1 cellular context compared by ENCODE assay signal in the genomic region with DNA sequence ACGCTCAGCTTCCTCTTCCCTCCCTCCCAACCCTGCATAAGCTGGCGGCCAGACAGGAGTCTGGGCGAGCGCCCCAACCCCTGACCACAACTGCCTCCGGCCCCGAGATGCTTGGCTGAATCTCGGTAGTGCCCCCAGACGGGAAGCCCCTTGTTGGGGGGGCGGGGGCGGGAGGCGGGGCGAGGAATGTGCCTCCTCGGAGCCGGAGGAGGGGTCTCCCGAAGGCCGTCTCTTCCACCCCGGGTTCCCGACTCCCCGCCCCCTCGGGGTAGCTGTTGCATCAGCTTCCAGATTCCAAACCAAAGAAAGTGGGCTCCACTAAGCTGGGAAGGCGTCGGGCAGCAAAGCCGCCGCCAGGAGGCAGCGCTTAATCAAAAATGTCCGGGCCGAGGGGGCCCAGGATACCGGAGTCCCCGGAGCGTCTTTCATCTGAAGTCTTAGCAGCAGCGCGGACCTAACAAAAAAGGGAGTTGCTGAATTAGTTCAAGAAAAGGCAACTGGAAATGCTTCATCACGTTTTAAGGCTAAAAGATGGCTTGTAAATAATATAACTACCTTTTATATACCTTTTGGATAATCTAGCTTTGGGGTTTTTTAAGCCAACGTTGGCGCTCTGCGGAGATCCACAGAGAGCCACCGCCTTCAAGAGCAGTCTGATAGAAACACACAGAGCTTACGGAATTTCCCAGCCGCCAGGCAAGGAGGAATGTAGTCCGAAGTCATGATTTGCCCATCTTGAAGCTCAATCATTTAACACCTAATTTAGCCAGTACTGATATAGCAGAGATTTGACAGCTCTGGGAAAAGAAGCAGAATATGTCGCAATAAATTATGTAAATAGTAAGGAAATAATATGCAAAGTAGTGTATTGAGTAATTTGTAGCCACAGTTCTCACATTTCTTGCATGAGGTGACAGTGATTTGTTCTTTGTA.
TF ChIP-seq lines count a peak whose summit lies in the region.

No MANE protein-coding gene starts in this region.

TF ChIP-seq in HepG2, 621 proteins besides CTCF, POLR2A, EP300 and RAD21 (continued from another document and continues in another):
- TF ChIP-seq, protein P1, sequence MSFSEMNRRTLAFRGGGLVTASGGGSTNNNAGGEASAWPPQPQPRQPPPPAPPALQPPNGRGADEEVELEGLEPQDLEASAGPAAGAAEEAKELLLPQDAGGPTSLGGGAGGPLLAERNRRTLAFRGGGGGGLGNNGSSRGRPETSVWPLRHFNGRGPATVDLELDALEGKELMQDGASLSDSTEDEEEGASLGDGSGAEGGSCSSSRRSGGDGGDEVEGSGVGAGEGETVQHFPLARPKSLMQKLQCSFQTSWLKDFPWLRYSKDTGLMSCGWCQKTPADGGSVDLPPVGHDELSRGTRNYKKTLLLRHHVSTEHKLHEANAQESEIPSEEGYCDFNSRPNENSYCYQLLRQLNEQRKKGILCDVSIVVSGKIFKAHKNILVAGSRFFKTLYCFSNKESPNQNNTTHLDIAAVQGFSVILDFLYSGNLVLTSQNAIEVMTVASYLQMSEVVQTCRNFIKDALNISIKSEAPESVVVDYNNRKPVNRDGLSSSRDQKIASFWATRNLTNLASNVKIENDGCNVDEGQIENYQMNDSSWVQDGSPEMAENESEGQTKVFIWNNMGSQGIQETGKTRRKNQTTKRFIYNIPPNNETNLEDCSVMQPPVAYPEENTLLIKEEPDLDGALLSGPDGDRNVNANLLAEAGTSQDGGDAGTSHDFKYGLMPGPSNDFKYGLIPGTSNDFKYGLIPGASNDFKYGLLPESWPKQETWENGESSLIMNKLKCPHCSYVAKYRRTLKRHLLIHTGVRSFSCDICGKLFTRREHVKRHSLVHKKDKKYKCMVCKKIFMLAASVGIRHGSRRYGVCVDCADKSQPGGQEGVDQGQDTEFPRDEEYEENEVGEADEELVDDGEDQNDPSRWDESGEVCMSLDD (CRISPR knock-in tag; IDR thresholded peaks at IDR 0.05; ENCODE audit: borderline replicate concordance): no peak; the same call in 1 of the 2 replicates
- TF ChIP-seq ZNF781 (CRISPR knock-in tag; IDR thresholded peaks at IDR 0.05; ENCODE audit: borderline replicate concordance, not compliant biosample characterization): peak; percentile 63
- no peak for TF ChIP-seq POLR2AphosphoS5 (IDR thresholded peaks at IDR 0.05; ENCODE audit: low read depth, low read length)
- TF ChIP-seq SPEN (CRISPR knock-in tag; IDR thresholded peaks at IDR 0.05; ENCODE audit: low read depth): no peak
- TF ChIP-seq, protein P2, sequence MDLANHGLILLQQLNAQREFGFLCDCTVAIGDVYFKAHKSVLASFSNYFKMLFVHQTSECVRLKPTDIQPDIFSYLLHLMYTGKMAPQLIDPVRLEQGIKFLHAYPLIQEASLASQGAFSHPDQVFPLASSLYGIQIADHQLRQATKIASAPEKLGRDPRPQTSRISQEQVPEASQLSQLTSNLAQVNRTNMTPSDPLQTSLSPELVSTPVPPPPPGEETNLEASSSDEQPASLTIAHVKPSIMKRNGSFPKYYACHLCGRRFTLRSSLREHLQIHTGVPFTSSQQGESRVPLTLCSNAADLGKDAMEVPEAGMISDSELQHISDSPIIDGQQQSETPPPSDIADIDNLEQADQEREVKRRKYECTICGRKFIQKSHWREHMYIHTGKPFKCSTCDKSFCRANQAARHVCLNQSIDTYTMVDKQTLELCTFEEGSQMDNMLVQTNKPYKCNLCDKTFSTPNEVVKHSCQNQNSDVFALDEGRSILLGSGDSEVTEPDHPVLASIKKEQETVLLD (CRISPR knock-in tag; IDR thresholded peaks at IDR 0.05; ENCODE audit: low read depth): no peak
- TF ChIP-seq ZNF24 (IDR thresholded peaks at IDR 0.05): 0 out of 2 replicates have a peak, but pooled peaks have one; percentile 21
- TF ChIP-seq, protein P3, sequence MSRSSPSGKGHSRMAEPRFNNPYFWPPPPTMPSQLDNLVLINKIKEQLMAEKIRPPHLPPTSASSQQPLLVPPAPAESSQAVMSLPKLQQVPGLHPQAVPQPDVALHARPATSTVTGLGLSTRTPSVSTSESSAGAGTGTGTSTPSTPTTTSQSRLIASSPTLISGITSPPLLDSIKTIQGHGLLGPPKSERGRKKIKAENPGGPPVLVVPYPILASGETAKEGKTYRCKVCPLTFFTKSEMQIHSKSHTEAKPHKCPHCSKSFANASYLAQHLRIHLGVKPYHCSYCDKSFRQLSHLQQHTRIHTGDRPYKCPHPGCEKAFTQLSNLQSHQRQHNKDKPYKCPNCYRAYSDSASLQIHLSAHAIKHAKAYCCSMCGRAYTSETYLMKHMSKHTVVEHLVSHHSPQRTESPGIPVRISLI (CRISPR knock-in tag; IDR thresholded peaks at IDR 0.05; ENCODE audit: borderline replicate concordance): no peak
- TF ChIP-seq SETDB1 (CRISPR knock-in tag; IDR thresholded peaks at IDR 0.05; ENCODE audit: borderline replicate concordance): no peak
- TF ChIP-seq, protein P4, sequence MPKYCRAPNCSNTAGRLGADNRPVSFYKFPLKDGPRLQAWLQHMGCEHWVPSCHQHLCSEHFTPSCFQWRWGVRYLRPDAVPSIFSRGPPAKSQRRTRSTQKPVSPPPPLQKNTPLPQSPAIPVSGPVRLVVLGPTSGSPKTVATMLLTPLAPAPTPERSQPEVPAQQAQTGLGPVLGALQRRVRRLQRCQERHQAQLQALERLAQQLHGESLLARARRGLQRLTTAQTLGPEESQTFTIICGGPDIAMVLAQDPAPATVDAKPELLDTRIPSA (CRISPR knock-in tag; IDR thresholded peaks at IDR 0.05; ENCODE audit: borderline replicate concordance): no peak
- TF ChIP-seq STAG1 (CRISPR knock-in tag; IDR thresholded peaks at IDR 0.05): peak; percentile 92
- TF ChIP-seq, protein P5, sequence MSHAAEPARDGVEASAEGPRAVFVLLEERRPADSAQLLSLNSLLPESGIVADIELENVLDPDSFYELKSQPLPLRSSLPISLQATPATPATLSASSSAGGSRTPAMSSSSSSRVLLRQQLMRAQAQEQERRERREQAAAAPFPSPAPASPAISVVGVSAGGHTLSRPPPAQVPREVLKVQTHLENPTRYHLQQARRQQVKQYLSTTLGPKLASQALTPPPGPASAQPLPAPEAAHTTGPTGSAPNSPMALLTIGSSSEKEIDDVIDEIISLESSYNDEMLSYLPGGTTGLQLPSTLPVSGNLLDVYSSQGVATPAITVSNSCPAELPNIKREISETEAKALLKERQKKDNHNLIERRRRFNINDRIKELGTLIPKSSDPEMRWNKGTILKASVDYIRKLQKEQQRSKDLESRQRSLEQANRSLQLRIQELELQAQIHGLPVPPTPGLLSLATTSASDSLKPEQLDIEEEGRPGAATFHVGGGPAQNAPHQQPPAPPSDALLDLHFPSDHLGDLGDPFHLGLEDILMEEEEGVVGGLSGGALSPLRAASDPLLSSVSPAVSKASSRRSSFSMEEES (CRISPR knock-in tag; IDR thresholded peaks at IDR 0.05): no peak
- TF ChIP-seq ZNF431 (CRISPR knock-in tag; IDR thresholded peaks at IDR 0.05; ENCODE audit: borderline replicate concordance, low read depth): no peak
- TF ChIP-seq ZNF17 (CRISPR knock-in tag; IDR thresholded peaks at IDR 0.05): no peak
- no peak for TF ChIP-seq HMGA1 (CRISPR knock-in tag; conservative IDR thresholded peaks at IDR 0.05)
- TF ChIP-seq TMF1 (CRISPR knock-in tag; IDR thresholded peaks at IDR 0.05; ENCODE audit: low read depth): no peak
- no peak for TF ChIP-seq ZNF652 (CRISPR knock-in tag; IDR thresholded peaks at IDR 0.05; ENCODE audit: borderline replicate concordance, low read depth)
- peak; percentile 94 for TF ChIP-seq MAZ (IDR thresholded peaks at IDR 0.05; ENCODE audit: borderline replicate concordance, low read depth, low read length)
- TF ChIP-seq MAZ (CRISPR knock-in tag; IDR thresholded peaks at IDR 0.05; ENCODE audit: low read depth): no peak; the same call in 1 of the 2 replicates
- no peak for TF ChIP-seq TOE1 (CRISPR knock-in tag; IDR thresholded peaks at IDR 0.05)
- no peak for TF ChIP-seq MAFK (conservative IDR thresholded peaks at IDR 0.05 in 1 of 2, IDR thresholded peaks at IDR 0.05 in 1 of 2; ENCODE audit: low read length in 2 of 2)
- no peak for TF ChIP-seq KAT2B (IDR thresholded peaks at IDR 0.05; ENCODE audit: borderline replicate concordance, low read depth, low read length)
- TF ChIP-seq HNRNPUL1 (IDR thresholded peaks at IDR 0.05; ENCODE audit: low read depth, low read length): no peak
- no peak for TF ChIP-seq SMAD1 (CRISPR knock-in tag; IDR thresholded peaks at IDR 0.05; ENCODE audit: borderline replicate concordance, low read depth)
- TF ChIP-seq GATA4 (IDR thresholded peaks at IDR 0.05; ENCODE audit: borderline replicate concordance, low read depth): no peak
- TF ChIP-seq ZNF30 (CRISPR knock-in tag; IDR thresholded peaks at IDR 0.05): no peak
- TF ChIP-seq WIZ (CRISPR knock-in tag; IDR thresholded peaks at IDR 0.05): no peak
- TF ChIP-seq SIN3A (IDR thresholded peaks at IDR 0.05; ENCODE audit: borderline replicate concordance, low read depth, low read length): no peak
- no peak for TF ChIP-seq ZNF337 (CRISPR knock-in tag; IDR thresholded peaks at IDR 0.05; ENCODE audit: borderline replicate concordance, low read depth)
- TF ChIP-seq, protein P6, sequence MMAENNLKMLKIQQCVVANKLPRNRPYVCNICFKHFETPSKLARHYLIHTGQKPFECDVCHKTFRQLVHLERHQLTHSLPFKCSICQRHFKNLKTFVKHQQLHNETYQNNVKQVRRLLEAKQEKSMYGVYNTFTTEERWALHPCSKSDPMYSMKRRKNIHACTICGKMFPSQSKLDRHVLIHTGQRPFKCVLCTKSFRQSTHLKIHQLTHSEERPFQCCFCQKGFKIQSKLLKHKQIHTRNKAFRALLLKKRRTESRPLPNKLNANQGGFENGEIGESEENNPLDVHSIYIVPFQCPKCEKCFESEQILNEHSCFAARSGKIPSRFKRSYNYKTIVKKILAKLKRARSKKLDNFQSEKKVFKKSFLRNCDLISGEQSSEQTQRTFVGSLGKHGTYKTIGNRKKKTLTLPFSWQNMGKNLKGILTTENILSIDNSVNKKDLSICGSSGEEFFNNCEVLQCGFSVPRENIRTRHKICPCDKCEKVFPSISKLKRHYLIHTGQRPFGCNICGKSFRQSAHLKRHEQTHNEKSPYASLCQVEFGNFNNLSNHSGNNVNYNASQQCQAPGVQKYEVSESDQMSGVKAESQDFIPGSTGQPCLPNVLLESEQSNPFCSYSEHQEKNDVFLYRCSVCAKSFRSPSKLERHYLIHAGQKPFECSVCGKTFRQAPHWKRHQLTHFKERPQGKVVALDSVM (CRISPR knock-in tag; IDR thresholded peaks at IDR 0.05): peak; percentile 54
- TF ChIP-seq, protein P7, sequence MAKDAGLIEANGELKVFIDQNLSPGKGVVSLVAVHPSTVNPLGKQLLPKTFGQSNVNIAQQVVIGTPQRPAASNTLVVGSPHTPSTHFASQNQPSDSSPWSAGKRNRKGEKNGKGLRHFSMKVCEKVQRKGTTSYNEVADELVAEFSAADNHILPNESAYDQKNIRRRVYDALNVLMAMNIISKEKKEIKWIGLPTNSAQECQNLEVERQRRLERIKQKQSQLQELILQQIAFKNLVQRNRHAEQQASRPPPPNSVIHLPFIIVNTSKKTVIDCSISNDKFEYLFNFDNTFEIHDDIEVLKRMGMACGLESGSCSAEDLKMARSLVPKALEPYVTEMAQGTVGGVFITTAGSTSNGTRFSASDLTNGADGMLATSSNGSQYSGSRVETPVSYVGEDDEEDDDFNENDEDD (CRISPR knock-in tag; IDR thresholded peaks at IDR 0.05; ENCODE audit: borderline replicate concordance): peak; percentile 47; the same call in 1 of the 2 replicates
- peak; percentile 92 for TF ChIP-seq KDM3A (CRISPR knock-in tag; IDR thresholded peaks at IDR 0.05; ENCODE audit: low read depth)
- TF ChIP-seq, protein P8, sequence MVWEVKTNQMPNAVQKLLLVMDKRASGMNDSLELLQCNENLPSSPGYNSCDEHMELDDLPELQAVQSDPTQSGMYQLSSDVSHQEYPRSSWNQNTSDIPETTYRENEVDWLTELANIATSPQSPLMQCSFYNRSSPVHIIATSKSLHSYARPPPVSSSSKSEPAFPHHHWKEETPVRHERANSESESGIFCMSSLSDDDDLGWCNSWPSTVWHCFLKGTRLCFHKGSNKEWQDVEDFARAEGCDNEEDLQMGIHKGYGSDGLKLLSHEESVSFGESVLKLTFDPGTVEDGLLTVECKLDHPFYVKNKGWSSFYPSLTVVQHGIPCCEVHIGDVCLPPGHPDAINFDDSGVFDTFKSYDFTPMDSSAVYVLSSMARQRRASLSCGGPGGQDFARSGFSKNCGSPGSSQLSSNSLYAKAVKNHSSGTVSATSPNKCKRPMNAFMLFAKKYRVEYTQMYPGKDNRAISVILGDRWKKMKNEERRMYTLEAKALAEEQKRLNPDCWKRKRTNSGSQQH (CRISPR knock-in tag; IDR thresholded peaks at IDR 0.05; ENCODE audit: low read depth): no peak
- TF ChIP-seq KLF9 (CRISPR knock-in tag; IDR thresholded peaks at IDR 0.05; ENCODE audit: low read depth): peak; percentile 66; the same call in 1 of the 2 replicates
- peak; percentile 41; the same call in 1 of the 2 replicates for TF ChIP-seq ETV5 (CRISPR knock-in tag; IDR thresholded peaks at IDR 0.05; ENCODE audit: borderline replicate concordance)
- TF ChIP-seq ZNF224 (CRISPR knock-in tag; IDR thresholded peaks at IDR 0.05): no peak
- TF ChIP-seq MATR3 (CRISPR knock-in tag; IDR thresholded peaks at IDR 0.05): no peak
- TF ChIP-seq ZFP62 (CRISPR knock-in tag; IDR thresholded peaks at IDR 0.05): no peak
- TF ChIP-seq PAX8 (CRISPR knock-in tag; IDR thresholded peaks at IDR 0.05; ENCODE audit: borderline replicate concordance): no peak
- no peak for TF ChIP-seq CHD2 (IDR thresholded peaks at IDR 0.05; ENCODE audit: low read depth, low read length)
